ENCODE assay signal across 1 cellular context in genomic region chr1:215631489-215631888, GRCh38.
TF ChIP-seq lines count a peak whose summit lies in the region.

No MANE protein-coding gene starts in this region.

TF ChIP-seq in IMR-90, 13 proteins besides CTCF, POLR2A, EP300 and RAD21 (continued from another document):
- TF ChIP-seq MAFK (IDR thresholded peaks at IDR 0.05; ENCODE audit: low read depth, low read length) (no peak), RFX5 (IDR thresholded peaks at IDR 0.05; ENCODE audit: low read depth, low read length) (no peak), USF2 (IDR thresholded peaks at IDR 0.05; ENCODE audit: low read depth, low read length) (no peak)
